ENCODE assay signal across 13 cellular contexts in the genomic region with DNA sequence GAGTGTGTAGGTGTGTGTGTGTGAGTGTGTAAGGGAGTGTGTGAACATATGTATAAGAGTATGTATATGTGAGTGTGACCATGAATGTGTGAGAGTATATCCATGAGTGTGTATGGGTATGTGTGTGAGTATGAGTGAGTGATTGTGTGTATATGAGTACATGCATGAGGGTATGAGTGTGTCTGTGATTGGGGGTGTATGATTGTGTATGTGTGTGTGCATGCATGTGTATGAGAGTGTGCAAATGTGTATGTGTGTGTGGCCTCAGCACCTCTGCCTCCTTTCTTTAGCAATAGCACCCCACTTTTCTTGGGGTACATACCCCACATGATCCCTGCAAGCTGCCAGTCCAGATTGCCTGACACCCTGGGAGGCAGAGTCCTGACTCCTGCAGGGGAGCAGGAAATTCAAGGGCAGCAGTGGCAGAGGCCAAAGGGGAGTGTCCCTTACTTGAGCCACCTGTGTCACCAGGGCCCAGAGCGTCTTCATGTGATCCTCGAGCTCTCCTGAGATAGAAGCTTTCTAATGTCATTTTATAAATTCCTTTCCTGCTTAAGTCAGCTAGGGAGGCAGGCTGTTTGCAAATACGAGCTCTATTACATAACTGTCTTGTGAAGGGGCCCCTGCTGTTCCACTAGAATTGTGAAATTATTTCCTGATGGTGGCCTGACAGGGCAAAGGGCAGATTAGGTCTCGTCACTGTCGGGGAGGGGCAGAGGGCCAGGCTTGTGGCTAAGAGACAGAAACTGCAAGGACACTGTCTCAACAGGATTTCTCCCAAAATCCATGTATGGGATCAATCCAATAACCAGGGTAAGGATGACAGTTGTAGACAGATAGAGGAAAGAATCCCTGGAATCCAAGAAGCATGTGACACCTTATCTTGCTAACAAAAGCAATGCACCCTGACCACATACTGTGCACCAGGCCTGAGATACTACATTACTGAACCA.
DNase-seq lines count a peak whose midpoint lies in the region; ATAC-seq, FAIRE-seq and TF ChIP-seq lines count a peak whose summit lies in the region.
"Had no signal": no experiment of that assay in that cellular context is flagged by ENCODE, and none has a peak within 500 bp of the region (broad histone marks: within the 10 kb centered on the region; RNA-seq: fewer than 3 reads in every experiment).

No MANE protein-coding gene starts in this region.

- H3K9me3 ChIP-seq in pancreas: no peaks in the 10 kb centered on the region

- no peaks in the 10 kb centered on the region for H3K27me3 ChIP-seq in pancreas

- peak; percentile 50 to 73 for ATAC-seq in left cardiac atrium
- ATAC-seq in pancreas: peak; percentile 32 to 76 (median 70)
- ATAC-seq in GM19035 (IDR thresholded peaks at IDR 0.05; ENCODE audit: unreplicated experiment): no peak
- ATAC-seq: stimulated activated memory B cell treated with anti-CD40 and anti-IgM and Interleukin-4, amounts not matched to agents 10 μg/mL and 1 μg/mL and 100 μg/mL, for 72 hours had no signal

- H3K4me1 ChIP-seq in pancreas: peaks cover 26 to 45% (median 31%) of the 10 kb centered on the region in 3 donors

- no peak overlapping the region for H3K4me3 ChIP-seq in pancreas
- H3K4me3 ChIP-seq: skin epidermis had no signal

- peak; percentile 26 for DNase-seq in ELF-1 (ENCODE audit: low read depth, low spot score)
- peak; percentile 66 for DNase-seq in NOMO-1 treated with dmso at 0.1 percent for 144 hours (lab: John Stamatoyannopoulos, UW; ENCODE audit: unreplicated experiment)
- DNase-seq in left cardiac atrium: peak; percentile 57
- DNase-seq in pancreas: peak in 3 of 6 donors; percentile 29 to 64 (median 42)
- DNase-seq in T-helper 1 cell: no peak
- DNase-seq in NK-92 (lab: John Stamatoyannopoulos, UW; ENCODE audit: unreplicated experiment): no peak
- no peak for DNase-seq in cortex of kidney (lab: John Stamatoyannopoulos, UW)
- DNase-seq: activated effector memory CD4-positive, alpha-beta T cell treated with Interleukin-2 at 50 U/mL for 16 hours; DMS 273 treated with DMSO at 0.1 percent for 48 hours; immature natural killer cell had no signal

- WGBS in pancreas, 2 donors: 5% methylated on average over 5 of the region's 5 CpGs

- no peak for FAIRE-seq in pancreas (lab: Jason Lieb, UNC)

- no peak for TF ChIP-seq CTCF in pancreas (IDR thresholded peaks at IDR 0.05)

- no peaks in the 10 kb centered on the region for H3K36me3 ChIP-seq in pancreas

- peak overlapping the region in 3 of 4 donors; percentile 40 to 56 (median 55) for H3K27ac ChIP-seq in pancreas

- intact Hi-C loops in left cardiac atrium (cut with DNase I): loop anchor here in 1 of 2 donors (10.0 kb wide), 1 partner anchor 389 kb away; the partner anchor contains the start of gene GADD45G
- intact Hi-C loops in pancreas (cut with DNase I): loop anchor here in 1 of 3 donors (10.0 kb wide), 1 partner anchor 379 kb away; no protein-coding TSS in a partner anchor

Comparison
In these comparisons a context has a peak if more than half of its experiments do, and no peak if none do; other contexts are left out.
1. DNase-seq: peak in ELF-1 (single experiment), NOMO-1 treated with dmso at 0.1 percent for 144 hours (single experiment) and left cardiac atrium (single experiment); none in T-helper 1 cell (0 of 5), NK-92 (single experiment) and cortex of kidney (single experiment).